Comparison of ENCODE assay signal across 23 cellular contexts in genomic region chr22:33544707-33545106, GRCh38.
DNase-seq lines count a peak whose midpoint lies in the region; ATAC-seq, FAIRE-seq and TF ChIP-seq lines count a peak whose summit lies in the region.
"Had no signal": no experiment of that assay in that cellular context is flagged by ENCODE, and none has a peak within 500 bp of the region (broad histone marks: within the 10 kb centered on the region; RNA-seq: fewer than 3 reads in every experiment).

No MANE protein-coding gene starts in this region.

- TF ChIP-seq CTCF in left ventricle myocardium inferior (IDR thresholded peaks at IDR 0.05; ENCODE audit: borderline replicate concordance), result no peak
- no peak for TF ChIP-seq CTCF in WTC11 (IDR thresholded peaks at IDR 0.05)

- H3K9me3 ChIP-seq in left ventricle myocardium inferior (replicated peaks), result no peaks in the 10 kb centered on the region
- H3K9me3 ChIP-seq: A549, left lung, upper lobe of left lung had no signal

- 0 out of 2 replicates have a peak overlapping the region, but pooled peaks have one; percentile 34 for H3K27ac Mint-ChIP-seq in WTC11
- H3K27ac Mint-ChIP-seq: activated naive CD8-positive, alpha-beta T cell treated with anti-CD3 and anti-CD28 coated beads for 36 hours; naive thymus-derived CD4-positive, alpha-beta T cell; stimulated activated effector memory CD8-positive, alpha-beta T cell treated with anti-CD3 and anti-CD28 coated beads, Interleukin-12 subunit alpha, Interleukin-12 subunit beta, amount 100 ng/mL, for 72 hours had no signal

- peaks cover 2% of the 10 kb centered on the region for H3K4me1 Mint-ChIP-seq in WTC11
- H3K4me1 Mint-ChIP-seq: activated naive CD8-positive, alpha-beta T cell treated with anti-CD3 and anti-CD28 coated beads for 36 hours; naive thymus-derived CD4-positive, alpha-beta T cell; stimulated activated effector memory CD8-positive, alpha-beta T cell treated with anti-CD3 and anti-CD28 coated beads, Interleukin-12 subunit alpha, Interleukin-12 subunit beta, amount 100 ng/mL, for 72 hours had no signal

- H3K4me1 ChIP-seq in left ventricle myocardium inferior, result peaks cover 51% of the 10 kb centered on the region
- H3K4me1 ChIP-seq: left lung had no signal

- H3K36me3 Mint-ChIP-seq in WTC11, result no peaks in the 10 kb centered on the region
- H3K36me3 Mint-ChIP-seq: activated naive CD8-positive, alpha-beta T cell treated with anti-CD3 and anti-CD28 coated beads for 36 hours; naive thymus-derived CD4-positive, alpha-beta T cell; stimulated activated effector memory CD8-positive, alpha-beta T cell treated with anti-CD3 and anti-CD28 coated beads, Interleukin-12 subunit alpha, Interleukin-12 subunit beta, amount 100 ng/mL, for 72 hours had no signal

- H3K36me3 ChIP-seq in left ventricle myocardium inferior, result no peaks in the 10 kb centered on the region
- H3K36me3 ChIP-seq: left lung, upper lobe of left lung had no signal

- no peak for FAIRE-seq in frontal cortex (lab: Jason Lieb, UNC)
- FAIRE-seq: A549, GM12892, TTC549 had no signal

- POLR2A ChIA-PET in WTC11 (lab: Charles Lee), result no interaction called here

- H3K27me3 Mint-ChIP-seq in WTC11 (ENCODE audit: low read depth), result no peaks in the 10 kb centered on the region
- H3K27me3 Mint-ChIP-seq: activated naive CD8-positive, alpha-beta T cell treated with anti-CD3 and anti-CD28 coated beads for 36 hours; naive thymus-derived CD4-positive, alpha-beta T cell had no signal

- no peak overlapping the region for H3K27ac ChIP-seq in left ventricle myocardium inferior (replicated peaks)
- H3K27ac ChIP-seq: A549, left lung, upper lobe of left lung had no signal

- no peak overlapping the region for H3K4me3 ChIP-seq in left ventricle myocardium inferior
- H3K4me3 ChIP-seq: A549, left lung, upper lobe of left lung had no signal

- no peak overlapping the region for H3K4me3 Mint-ChIP-seq in WTC11
- H3K4me3 Mint-ChIP-seq: activated naive CD8-positive, alpha-beta T cell treated with anti-CD3 and anti-CD28 coated beads for 36 hours; naive thymus-derived CD4-positive, alpha-beta T cell; stimulated activated effector memory CD8-positive, alpha-beta T cell treated with anti-CD3 and anti-CD28 coated beads, Interleukin-12 subunit alpha, Interleukin-12 subunit beta, amount 100 ng/mL, for 72 hours had no signal

- H3K9me3 Mint-ChIP-seq in WTC11, result no peaks in the 10 kb centered on the region

- ATAC-seq in left ventricle myocardium superior (peak; percentile 43), WTC11 (no peak), HG02885 (IDR thresholded peaks at IDR 0.05; ENCODE audit: poor library complexity, unreplicated experiment) (no peak), GM19455 (IDR thresholded peaks at IDR 0.05; ENCODE audit: unreplicated experiment) (no peak)
- ATAC-seq: A549; left lung; naive thymus-derived CD4-positive, alpha-beta T cell; stimulated activated effector memory CD8-positive, alpha-beta T cell treated with anti-CD3 and anti-CD28 coated beads, Interleukin-12 subunit alpha, Interleukin-12 subunit beta, amount 100 ng/mL, for 72 hours had no signal

- intact Hi-C loops in left ventricle myocardium superior (cut with micrococcal nuclease) (no loop called here), left ventricle myocardium inferior (cut with micrococcal nuclease) (no loop called here)

- CTCF ChIA-PET in WTC11 (lab: Charles Lee), result no interaction called here

- no peak for DNase-seq in left ventricle myocardium superior
- no peak for DNase-seq in left ventricle myocardium inferior
- DNase-seq in WTC11 (ENCODE audit: low spot score), result no peak
- DNase-seq in hepatic stellate cell (ENCODE audit: low spot score), result peak; percentile 54
- DNase-seq in hypothalamus (lab: John Stamatoyannopoulos, UW), result no peak
- DNase-seq in frontal cortex (ENCODE audit: low spot score in 2 of 2), result no peak
- DNase-seq: activated CD4-positive, alpha-beta T cell treated with anti-CD3 and anti-CD28 coated beads, Interleukin-2, amount 50 U/mL, for 4 hours; activated naive CD8-positive, alpha-beta T cell treated with anti-CD3 and anti-CD28 coated beads for 36 hours; activated T-cell treated with anti-CD3 and anti-CD28 coated beads, Interleukin-2, amount 50 U/mL, for 1 hour; caudate nucleus; effector CD4-positive, alpha-beta T cell; left lung; naive thymus-derived CD4-positive, alpha-beta T cell; NCI-H2029 treated with DMSO at 0.1 percent for 48 hours; NCI-H69; posterior cingulate gyrus; upper lobe of left lung had no signal

- H3K27me3 ChIP-seq in left ventricle myocardium inferior (ENCODE audit: low read depth), result no peaks in the 10 kb centered on the region
- H3K27me3 ChIP-seq: left lung, upper lobe of left lung had no signal

TF ChIP-seq in WTC11, 78 proteins besides CTCF, POLR2A, EP300 and RAD21:
- no peak for TF ChIP-seq SOX15 (CRISPR knock-in tag; IDR thresholded peaks at IDR 0.05)
- TF ChIP-seq ZNF532 (CRISPR knock-in tag; IDR thresholded peaks at IDR 0.05; ENCODE audit: borderline replicate concordance), result no peak
- TF ChIP-seq MAX (CRISPR knock-in tag; IDR thresholded peaks at IDR 0.05), result no peak
- TF ChIP-seq USF1 (CRISPR knock-in tag; IDR thresholded peaks at IDR 0.05), result no peak
